ENCODE assay signal across 1 cellular context in the genomic region with DNA sequence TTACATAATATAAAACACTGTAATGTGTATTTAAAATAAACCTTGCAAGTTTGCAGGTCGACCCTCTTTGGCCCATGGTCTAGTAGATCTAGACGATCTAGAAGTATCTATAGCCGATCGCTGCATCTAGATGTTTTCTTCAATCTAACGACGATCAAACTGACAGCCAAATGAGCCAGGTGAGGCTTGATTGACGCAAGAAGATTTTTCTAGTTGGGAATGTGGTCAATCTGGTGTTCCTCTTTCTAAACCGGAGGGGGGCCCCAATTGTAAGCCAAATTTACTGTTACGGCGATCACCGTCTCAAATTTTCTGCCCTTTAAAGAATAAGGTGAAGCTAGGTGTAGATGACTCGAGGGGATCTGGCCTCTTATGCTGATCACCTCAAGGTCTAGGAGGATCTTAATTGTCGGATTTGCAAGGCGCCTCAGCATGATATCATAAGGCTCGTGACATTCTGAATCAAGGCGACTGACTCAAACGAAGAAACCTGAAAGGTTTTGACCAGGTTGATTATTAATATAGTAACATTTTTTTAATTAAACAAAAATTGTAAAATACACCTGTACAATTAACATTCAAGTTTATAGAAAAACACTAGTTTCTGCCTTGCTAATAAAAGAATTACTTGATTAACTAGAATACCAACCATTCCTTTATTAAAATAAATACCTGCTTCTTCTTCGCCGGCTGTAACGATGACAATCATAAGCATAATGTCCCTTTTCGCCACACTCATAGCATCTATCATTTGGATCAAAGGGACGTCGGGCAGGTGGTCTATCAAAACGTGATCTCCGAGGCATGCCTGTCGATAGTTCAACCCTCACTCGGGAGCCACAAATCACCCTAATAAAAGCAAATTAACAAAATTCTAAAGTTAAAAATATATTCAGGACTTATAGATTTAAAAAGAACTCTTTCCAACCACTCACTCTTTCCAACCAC.
TF ChIP-seq lines count a peak whose summit lies in the region.

No MANE protein-coding gene starts in this region.

TF ChIP-seq in HepG2, 621 proteins besides CTCF, POLR2A, EP300 and RAD21:
- TF ChIP-seq NAIF1 (CRISPR knock-in tag; IDR thresholded peaks at IDR 0.05; ENCODE audit: borderline replicate concordance) (0 out of 2 replicates have a peak, but pooled peaks have one; percentile 42), ZNF772 (CRISPR knock-in tag; IDR thresholded peaks at IDR 0.05) (no peak)
